Comparison of ENCODE assay signal across 26 cellular contexts in genomic region chr13:102214956-102215355, GRCh38.
"Had no signal": no experiment of that assay in that cellular context is flagged by ENCODE, and none has a peak within 500 bp of the region (broad histone marks: within the 10 kb centered on the region; RNA-seq: fewer than 3 reads in every experiment).

No MANE protein-coding gene starts in this region.

- ATAC-seq: activated naive CD4-positive, alpha-beta T cell treated with anti-CD3 and anti-CD28 coated beads, Interleukin-2, amount 50 U/mL, for 72 hours; activated naive CD8-positive, alpha-beta T cell treated with anti-CD3 and anti-CD28 coated beads, Interleukin-2, amount 50 U/mL, for 24 hours; activated T-cell treated with anti-CD3 and anti-CD28 coated beads, Interleukin-2, amount 50 U/mL, for 4 hours; activated T-cell treated with anti-CD3 and anti-CD28 coated beads, Interleukin-2, amount 50 U/mL, for 72 hours; activated T-helper 17 cell treated with anti-CD3 and anti-CD28 coated beads, Interleukin-2, amount 50 U/mL, for 72 hours; body of pancreas had no signal

- DNase-seq: activated effector memory CD4-positive, alpha-beta T cell treated with anti-CD3 and anti-CD28 coated beads, Interleukin-2, amount 50 U/mL, for 16 hours; activated effector memory CD4-positive, alpha-beta T cell treated with Interleukin-2 at 50 U/mL for 16 hours; activated gamma-delta T cell; activated gamma-delta T cell treated with Interleukin-2 at 50 U/mL for 16 hours; activated naive CD4-positive, alpha-beta T cell; activated naive CD4-positive, alpha-beta T cell treated with anti-CD3 and anti-CD28 coated beads for 36 hours; activated naive CD4-positive, alpha-beta T cell treated with anti-CD3 and anti-CD28 coated beads, Interleukin-2, amount 10 ng/mL, durations not matched to agents 7 days and 5 days; activated naive CD4-positive, alpha-beta T cell treated with anti-CD3 and anti-CD28 coated beads, Interleukin-2, amount 50 U/mL, for 16 hours; activated naive CD4-positive, alpha-beta T cell treated with Interleukin-2 at 50 U/mL for 16 hours; activated naive CD8-positive, alpha-beta T cell treated with anti-CD3 and anti-CD28 coated beads for 36 hours; activated naive CD8-positive, alpha-beta T cell treated with anti-CD3 and anti-CD28 coated beads, Interleukin-2, amount 10 ng/mL, durations not matched to agents 7 days and 5 days; activated naive CD8-positive, alpha-beta T cell treated with anti-CD3 and anti-CD28 coated beads, Interleukin-2, amount 50 U/mL, for 24 hours; activated T-cell treated with anti-CD3 and anti-CD28 coated beads, Interleukin-2, amount 50 U/mL, for 24 hours; activated T-cell treated with anti-CD3 and anti-CD28 coated beads, Interleukin-2, amount 50 U/mL, for 4 hours; activated T-cell treated with anti-CD3 and anti-CD28 coated beads, Interleukin-2, amount 50 U/mL, for 48 hours; activated T-cell treated with anti-CD3 and anti-CD28 coated beads, Interleukin-2, amount 50 U/mL, for 72 hours; adrenal gland; amniotic stem cell; amygdala; aorta; body of pancreas; brain microvascular endothelial cell; central memory CD4-positive, alpha-beta T cell; cerebellar nuclear complex had no signal
